Comparison of ENCODE assay signal across 17 cellular contexts in genomic region chr5:21862986-21863385, GRCh38.
"Had no signal": no experiment of that assay in that cellular context is flagged by ENCODE, and none has a peak within 500 bp of the region (broad histone marks: within the 10 kb centered on the region; RNA-seq: fewer than 3 reads in every experiment).

No MANE protein-coding gene starts in this region.

- H3K36me3 ChIP-seq: gastroesophageal sphincter, ovary, sigmoid colon, spleen, stomach, upper lobe of left lung had no signal

- H3K27me3 ChIP-seq: gastroesophageal sphincter, ovary, sigmoid colon, spleen, stomach, testis, upper lobe of left lung had no signal

- H3K4me1 ChIP-seq: gastroesophageal sphincter, sigmoid colon, spleen, stomach, testis, upper lobe of left lung had no signal

- H3K27ac ChIP-seq: gastroesophageal sphincter, ovary, sigmoid colon, spleen, stomach, testis, upper lobe of left lung, VCaP had no signal

- H3K4me3 ChIP-seq: gastroesophageal sphincter, ovary, sigmoid colon, spleen, stomach, testis, upper lobe of left lung had no signal

- ATAC-seq: activated CD8-positive, alpha-beta memory T cell treated with anti-CD3 and anti-CD28 coated beads, Interleukin-2, amount 10 ng/mL, durations not matched to agents 7 days and 5 days; activated T-cell treated with anti-CD3 and anti-CD28 coated beads, Interleukin-2, amount 50 U/mL, for 4 hours; gastroesophageal sphincter had no signal

- DNase-seq: activated CD4-positive, alpha-beta memory T cell treated with anti-CD3 and anti-CD28 coated beads for 36 hours; activated CD8-positive, alpha-beta memory T cell treated with anti-CD3 and anti-CD28 coated beads, Interleukin-2, amount 10 ng/mL, durations not matched to agents 7 days and 5 days; activated effector memory CD4-positive, alpha-beta T cell treated with anti-CD3 and anti-CD28 coated beads, Interleukin-2, amount 50 U/mL, for 16 hours; activated T-cell treated with anti-CD3 and anti-CD28 coated beads, Interleukin-2, amount 50 U/mL, for 4 hours; amniotic stem cell; erythroblast; islet precursor cell; mammary epithelial cell; naive B cell; ovary; sigmoid colon; spleen; stomach; testis; upper lobe of left lung had no signal

- H3K9me3 ChIP-seq: ovary, sigmoid colon, testis, upper lobe of left lung had no signal
